Comparison of ENCODE assay signal across 8 cellular contexts in genomic region chr5:36507332-36507952, GRCh38.
A peak's percentile ranks its signal among the peaks of the same experiment; 100 is the strongest.
DNase-seq lines count a peak whose midpoint lies in the region; ATAC-seq and TF ChIP-seq lines count a peak whose summit lies in the region.

No MANE protein-coding gene starts in this region.

- peaks cover 2% of the 10 kb centered on the region for H3K27me3 Mint-ChIP-seq in neural crest cell (ENCODE audit: low read depth)

- H3K4me1 ChIP-seq in PC-9 (replicated peaks; ENCODE audit: insufficient read depth) = peaks cover 14% of the 10 kb centered on the region

- intact Hi-C loops in PC-9 (cut with micrococcal nuclease; ENCODE audit: unreplicated experiment) = loop anchor here (1.0 to 10.0 kb wide), 6 partner anchors 92 to 428 kb away; no protein-coding TSS in a partner anchor

- H3K4me1 Mint-ChIP-seq in neural crest cell = peaks cover 8% of the 10 kb centered on the region

- H3K27ac ChIP-seq in 22Rv1 = no peak overlapping the region
- H3K27ac ChIP-seq in PC-9 = no peak overlapping the region

- no peaks in the 10 kb centered on the region for H4K20me1 ChIP-seq in PC-9 (ENCODE audit: insufficient read depth)

- no peaks in the 10 kb centered on the region for H3K36me3 ChIP-seq in PC-9 (ENCODE audit: low read depth)

- peaks cover 10% of the 10 kb centered on the region for H3F3A ChIP-seq in PC-9 (ENCODE audit: insufficient read depth, low read depth)

- peaks cover 4% of the 10 kb centered on the region for H3K36me3 Mint-ChIP-seq in neural crest cell (ENCODE audit: low read depth)

- POLR2A ChIA-PET in PC-9 (lab: Charles Lee; ENCODE audit: unreplicated experiment) = no interaction called here

- no TSS peak for BruUV-seq in PC-9 (replicated peaks; lab: Mats Ljungman, UMichigan)

- H3K4me3 Mint-ChIP-seq in neural crest cell = no peak overlapping the region

- CTCF ChIA-PET in PC-9 (lab: Charles Lee) = interaction anchor here (0.6 to 0.7 kb wide), 3 partner anchors 330 to 829 kb away, joined by 3 read pairs; no protein-coding TSS in a partner anchor

- H2AFZ ChIP-seq in PC-9 = no peak overlapping the region

- no peaks in the 10 kb centered on the region for H3K27me3 ChIP-seq in PC-9 (ENCODE audit: insufficient read depth, low read depth)

- DNase-seq in KBM-7 (peak; percentile 78), PC-9 (peak; percentile 52 to 74), fibroblast of mammary gland (ENCODE audit: low read depth) (peak; percentile 77), neural crest cell (ENCODE audit: low read depth, low spot score) (peak; percentile 80), superior temporal gyrus (ENCODE audit: extremely low spot score) (peak; percentile 82)
- peak; percentile 65 for DNase-seq in activated T-cell treated with anti-CD3 and anti-CD28 coated beads, Interleukin-2, amount 50 U/mL, for 1 hour

- no peaks in the 10 kb centered on the region for H3K9me2 ChIP-seq in PC-9 (ENCODE audit: insufficient read depth)

- H3K4me2 ChIP-seq in PC-9 = no peak overlapping the region

- H3K79me2 ChIP-seq in PC-9 (ENCODE audit: low read depth) = no peaks in the 10 kb centered on the region

- H3K27ac Mint-ChIP-seq in neural crest cell (ENCODE audit: unreplicated experiment) = no peak overlapping the region

- H3K9me3 Mint-ChIP-seq in neural crest cell = peaks cover 7% of the 10 kb centered on the region

- in situ Hi-C loops in KBM-7 (cut with MboI; ENCODE audit: low pct_unique_long_range_greater_than_20kb, low sequenced_read_pairs) = no loop called here

- H3K9me3 ChIP-seq in PC-9 (ENCODE audit: insufficient read depth, low read depth) = no peaks in the 10 kb centered on the region

- TF ChIP-seq CTCF in 22Rv1 (IDR thresholded peaks at IDR 0.05) (peak; percentile 94), PC-9 (conservative IDR thresholded peaks at IDR 0.05) (peak; percentile 98), fibroblast of mammary gland (conservative IDR thresholded peaks at IDR 0.05; ENCODE audit: control insufficient read depth, insufficient read depth, low read depth, low read length) (peak; percentile 95), neural crest cell (conservative IDR thresholded peaks at IDR 0.05) (peak; percentile 90)

- ATAC-seq in GM18498 (IDR thresholded peaks at IDR 0.05; ENCODE audit: unreplicated experiment) = peak; percentile 68

- H3K4me3 ChIP-seq in PC-9 (no peak overlapping the region), fibroblast of mammary gland (ENCODE audit: control insufficient read depth, low read depth, low read length) (no peak overlapping the region)
